ENCODE assay signal across 1 cellular context in genomic region chr10:61750943-61751471, GRCh38.
TF ChIP-seq lines count a peak whose summit lies in the region.

No MANE protein-coding gene starts in this region.

TF ChIP-seq in K562, 482 proteins besides CTCF, POLR2A, EP300 and RAD21 (continued from another document and continues in another):
- TF ChIP-seq E2F5 (CRISPR knock-in tag; IDR thresholded peaks at IDR 0.05) (no peak), CREB3 (tag; conservative IDR thresholded peaks at IDR 0.05; ENCODE audit: low read depth) (no peak), PATZ1 (CRISPR knock-in tag; IDR thresholded peaks at IDR 0.05; ENCODE audit: borderline replicate concordance) (no peak), ZNF224 (CRISPR knock-in tag; IDR thresholded peaks at IDR 0.05) (no peak), NFE2L1 (tag; IDR thresholded peaks at IDR 0.05; ENCODE audit: borderline replicate concordance, low read depth) (no peak), GATAD2B (IDR thresholded peaks at IDR 0.05; ENCODE audit: borderline replicate concordance) (no peak), MYC (IDR thresholded peaks at IDR 0.05; ENCODE audit: low read depth, low read length) (0 out of 2 replicates have a peak, but pooled peaks have one; percentile 45), MYC (CRISPR knock-in tag; IDR thresholded peaks at IDR 0.05; ENCODE audit: borderline replicate concordance, low read depth) (no peak), CREB5 (CRISPR knock-in tag; IDR thresholded peaks at IDR 0.05) (no peak), U2AF2 (optimal IDR thresholded peaks at IDR 0.05; ENCODE audit: low read depth, low read length) (no peak), KDM1A (IDR thresholded peaks at IDR 0.05) (0 out of 4 replicates have a peak, but pooled peaks of 1 of the 2 experiments have one; percentile 6), ZNF324 (CRISPR knock-in tag; IDR thresholded peaks at IDR 0.05) (no peak), ZNF780A (CRISPR knock-in tag; IDR thresholded peaks at IDR 0.05) (no peak), ZBTB5 (IDR thresholded peaks at IDR 0.05) (no peak), ELF2 (CRISPR knock-in tag; IDR thresholded peaks at IDR 0.05) (no peak), MAZ (CRISPR knock-in tag; conservative IDR thresholded peaks at IDR 0.05 in 1 of 2, IDR thresholded peaks at IDR 0.05 in 1 of 2) (peak in 1 of 2 experiments; percentile 70; a peak in 2 of 4 replicates), TBL1XR1 (IDR thresholded peaks at IDR 0.05; ENCODE audit: low read length in 2 of 2) (no peak), DEAF1 (CRISPR knock-in tag; IDR thresholded peaks at IDR 0.05) (peak; percentile 52), MLX (CRISPR knock-in tag; conservative IDR thresholded peaks at IDR 0.05) (no peak), FOXK1 (CRISPR knock-in tag; IDR thresholded peaks at IDR 0.05; ENCODE audit: borderline replicate concordance) (no peak), NR0B1 (IDR thresholded peaks at IDR 0.05; ENCODE audit: partially characterized antibody) (no peak), CEBPB (tag; IDR thresholded peaks at IDR 0.05) (no peak), MEIS2 (IDR thresholded peaks at IDR 0.05; ENCODE audit: partially characterized antibody) (peak; percentile 22), ZNF584 (CRISPR knock-in tag; IDR thresholded peaks at IDR 0.05; ENCODE audit: low read depth) (no peak), FOXJ3 (CRISPR knock-in tag; IDR thresholded peaks at IDR 0.05) (no peak), HMGXB4 (CRISPR knock-in tag; IDR thresholded peaks at IDR 0.05) (0 out of 2 replicates have a peak, but pooled peaks have one; percentile 8), CEBPG (CRISPR knock-in tag; IDR thresholded peaks at IDR 0.05) (no peak), CEBPG (tag; conservative IDR thresholded peaks at IDR 0.05 in 1 of 2, IDR thresholded peaks at IDR 0.05 in 1 of 2) (no peak; a peak in 1 of 4 replicates), RBM17 (IDR thresholded peaks at IDR 0.05; ENCODE audit: borderline replicate concordance, low read depth, low read length) (no peak), SMARCB1 (IDR thresholded peaks at IDR 0.05; ENCODE audit: insufficient read length, low read depth) (no peak), CREB1 (IDR thresholded peaks at IDR 0.05) (no peak), CREB1 (CRISPR knock-in tag; IDR thresholded peaks at IDR 0.05) (0 out of 2 replicates have a peak, but pooled peaks have one; percentile 25), ZNF707 (CRISPR knock-in tag; conservative IDR thresholded peaks at IDR 0.05) (no peak), REST (CRISPR knock-in tag; IDR thresholded peaks at IDR 0.05; ENCODE audit: low read depth) (no peak), ZNF354B (CRISPR knock-in tag; IDR thresholded peaks at IDR 0.05) (no peak), ZNF311 (CRISPR knock-in tag; IDR thresholded peaks at IDR 0.05) (no peak), POU5F1 (IDR thresholded peaks at IDR 0.05; ENCODE audit: borderline replicate concordance, low read depth, low read length, partially characterized antibody) (no peak), NCOR1 (IDR thresholded peaks at IDR 0.05) (no peak), POLR2H (tag; IDR thresholded peaks at IDR 0.05; ENCODE audit: low read depth) (no peak)
